7 cellular contexts compared by ENCODE assay signal in genomic region chr3:63961891-63962290, GRCh38. TPM values are rescaled to one million over a fixed set of nuclear protein-coding genes. Genes with fewer than 3 reads are reported as not detected.
DNase-seq lines count a peak whose midpoint lies in the region; ATAC-seq and TF ChIP-seq lines count a peak whose summit lies in the region.

No MANE protein-coding gene starts in this region.

- ATAC-seq in GM19467 (IDR thresholded peaks at IDR 0.05; ENCODE audit: unreplicated experiment) (peak; percentile 57), HG03469 (IDR thresholded peaks at IDR 0.05; ENCODE audit: unreplicated experiment) (peak; percentile 78)

- no peaks in the 10 kb centered on the region for H3K36me3 Mint-ChIP-seq in progenitor cell of endocrine pancreas (ENCODE audit: insufficient read depth)

- peaks cover 66% of the 10 kb centered on the region for H3K4me1 Mint-ChIP-seq in progenitor cell of endocrine pancreas (ENCODE audit: low read depth)

- no peaks in the 10 kb centered on the region for H3K27me3 Mint-ChIP-seq in progenitor cell of endocrine pancreas

- TF ChIP-seq CTCF in GM10266 (IDR thresholded peaks at IDR 0.05; ENCODE audit: control insufficient read depth, insufficient read depth, low read depth, missing control alignments) (peak; percentile 52), progenitor cell of endocrine pancreas (IDR thresholded peaks at IDR 0.05; ENCODE audit: unreplicated experiment) (peak; percentile 72)

- H3K4me3 Mint-ChIP-seq in progenitor cell of endocrine pancreas (ENCODE audit: low read depth) = no peak overlapping the region

- H3K9me3 Mint-ChIP-seq in progenitor cell of endocrine pancreas (ENCODE audit: low read depth) = no peaks in the 10 kb centered on the region

- DNase-seq in GM10266 (ENCODE audit: extremely low spot score) (peak; percentile 33), RPMI7951 (ENCODE audit: low read depth) (peak; percentile 44), fibroblast of gingiva (ENCODE audit: low read depth) (peak; percentile 21), progenitor cell of endocrine pancreas (ENCODE audit: low spot score, unreplicated experiment) (no peak), AG08395 (ENCODE audit: low spot score) (no peak)

- H3K27ac Mint-ChIP-seq in progenitor cell of endocrine pancreas = no peak overlapping the region

RNA-seq across cellular contexts. Expression of gene SCAANT1, which starts 49.7 kb away (rescaled TPM):
- total RNA-seq in RPMI7951 (2014; rRNA removed; shearing (Covaris generic)) = not detected in 2 replicates
- not detected in 2 replicates for total RNA-seq in progenitor cell of endocrine pancreas

Comparison
In these comparisons a context has a peak if more than half of its experiments do, and no peak if none do; other contexts are left out.
1. DNase-seq: peak in GM10266 (single experiment), RPMI7951 (single experiment) and fibroblast of gingiva (single experiment); none in progenitor cell of endocrine pancreas (single experiment) and AG08395 (single experiment).